ENCODE assay signal across 8 cellular contexts in the genomic region with DNA sequence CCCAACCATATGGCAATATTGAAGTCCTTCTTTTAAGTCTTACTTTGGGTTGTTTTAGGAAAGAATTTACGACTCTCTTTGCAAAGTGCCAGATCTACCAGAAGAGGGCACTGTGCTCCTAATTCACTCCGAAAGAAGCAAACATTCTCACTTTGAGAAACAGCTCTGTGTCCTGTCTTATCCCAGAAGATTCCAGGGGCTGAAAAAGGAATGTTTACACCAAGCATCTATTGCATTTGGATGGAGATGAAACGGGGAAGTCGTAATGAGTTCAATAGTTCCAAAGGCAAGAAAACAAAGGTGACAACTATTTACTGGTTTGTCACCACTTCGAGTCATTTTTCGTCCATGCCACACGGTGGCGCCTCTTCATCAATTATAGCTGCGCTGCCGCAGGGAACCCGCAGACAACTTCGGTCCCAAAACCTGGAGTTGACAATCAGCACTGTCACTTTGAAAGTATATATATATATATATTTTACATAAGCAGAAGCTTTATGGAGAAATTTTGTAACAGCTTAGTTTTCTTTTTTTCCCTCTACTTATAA.
DNase-seq lines count a peak whose midpoint lies in the region; ATAC-seq and TF ChIP-seq lines count a peak whose summit lies in the region.

No MANE protein-coding gene starts in this region.

- H3K9me3 ChIP-seq in neural progenitor cell (ENCODE audit: low read depth) (no peaks in the 10 kb centered on the region), stomach (no peaks in the 10 kb centered on the region)

- H2AFZ ChIP-seq in neural progenitor cell (replicated peaks): peak overlapping the region; percentile 100

- ATAC-seq in GM21786 (IDR thresholded peaks at IDR 0.05; ENCODE audit: unreplicated experiment): peak; percentile 91
- ATAC-seq in foreskin keratinocyte: peak; percentile 79

- H3K27ac ChIP-seq in foreskin keratinocyte (no peak overlapping the region), neural progenitor cell (no peak overlapping the region), stomach (peak overlapping the region in 1 of 5 donors; percentile 57)

- no peaks in the 10 kb centered on the region for H3K36me3 Mint-ChIP-seq in neural progenitor cell

- peak overlapping the region; percentile 58 for H3K4me3 ChIP-seq in neural progenitor cell
- peak overlapping the region; percentile 32 to 45 (median 40) for H3K4me3 ChIP-seq in stomach

- intact Hi-C loops in stomach (cut with DNase I; ENCODE audit: low total_unique reads): no loop called here

- TF ChIP-seq POLR2A in stomach (IDR thresholded peaks at IDR 0.05): no peak

- H3K27me3 Mint-ChIP-seq in neural progenitor cell (ENCODE audit: insufficient read depth, low read depth): peaks cover 3% of the 10 kb centered on the region

- no peaks in the 10 kb centered on the region for H3K4me1 Mint-ChIP-seq in neural progenitor cell

- peak overlapping the region; percentile 80 for H3K4me2 ChIP-seq in neural progenitor cell

- H3F3A ChIP-seq in neural progenitor cell (ENCODE audit: low read depth): no peaks in the 10 kb centered on the region

- H3K27ac Mint-ChIP-seq in neural progenitor cell: peak overlapping the region; percentile 93

- H3K4me1 ChIP-seq in foreskin keratinocyte (no peaks in the 10 kb centered on the region), neural progenitor cell (peaks cover 5% of the 10 kb centered on the region), stomach (peaks cover 0 to 7% (median 2%) of the 10 kb centered on the region in 4 donors)

- H3K4me3 Mint-ChIP-seq in neural progenitor cell: peak overlapping the region; percentile 84

- TF ChIP-seq EP300 in stomach (IDR thresholded peaks at IDR 0.05): no peak

- no peaks in the 10 kb centered on the region for H3K27me3 ChIP-seq in foreskin keratinocyte
- H3K27me3 ChIP-seq in neural progenitor cell: no peaks in the 10 kb centered on the region
- no peaks in the 10 kb centered on the region for H3K27me3 ChIP-seq in stomach

- H3K9me3 Mint-ChIP-seq in neural progenitor cell: no peaks in the 10 kb centered on the region

- TF ChIP-seq CTCF in foreskin keratinocyte (conservative IDR thresholded peaks at IDR 0.05) (peak; percentile 89), neural progenitor cell (IDR thresholded peaks at IDR 0.05) (peak; percentile 98), stomach (IDR thresholded peaks at IDR 0.05) (peak in 5 of 7 experiments; percentile 68 to 98 (median 82))

- H3K36me3 ChIP-seq in neural progenitor cell: no peaks in the 10 kb centered on the region
- H3K36me3 ChIP-seq in stomach: no peaks in the 10 kb centered on the region

- DNase-seq in EL (peak; percentile 77), KG1 (lab: John Stamatoyannopoulos, UW) (peak; percentile 81), RPMI8226 (peak; percentile 78), foreskin keratinocyte (peak; percentile 35 to 68), neural progenitor cell (ENCODE audit: low spot score) (peak; percentile 88), stomach (peak; percentile 73)
- peak; percentile 45 for DNase-seq in activated effector memory CD4-positive, alpha-beta T cell treated with Interleukin-2 at 50 U/mL for 16 hours

- WGBS in stomach, 5 donors: 0 to 1% (median 0%) methylated on average over 12 of the region's 12 CpGs

- H4K20me1 ChIP-seq in neural progenitor cell (ENCODE audit: low read depth): no peaks in the 10 kb centered on the region

- H3K79me2 ChIP-seq in neural progenitor cell (ENCODE audit: low read depth): no peaks in the 10 kb centered on the region

- no peak overlapping the region for H3K9ac ChIP-seq in neural progenitor cell
